In the genomic region with DNA sequence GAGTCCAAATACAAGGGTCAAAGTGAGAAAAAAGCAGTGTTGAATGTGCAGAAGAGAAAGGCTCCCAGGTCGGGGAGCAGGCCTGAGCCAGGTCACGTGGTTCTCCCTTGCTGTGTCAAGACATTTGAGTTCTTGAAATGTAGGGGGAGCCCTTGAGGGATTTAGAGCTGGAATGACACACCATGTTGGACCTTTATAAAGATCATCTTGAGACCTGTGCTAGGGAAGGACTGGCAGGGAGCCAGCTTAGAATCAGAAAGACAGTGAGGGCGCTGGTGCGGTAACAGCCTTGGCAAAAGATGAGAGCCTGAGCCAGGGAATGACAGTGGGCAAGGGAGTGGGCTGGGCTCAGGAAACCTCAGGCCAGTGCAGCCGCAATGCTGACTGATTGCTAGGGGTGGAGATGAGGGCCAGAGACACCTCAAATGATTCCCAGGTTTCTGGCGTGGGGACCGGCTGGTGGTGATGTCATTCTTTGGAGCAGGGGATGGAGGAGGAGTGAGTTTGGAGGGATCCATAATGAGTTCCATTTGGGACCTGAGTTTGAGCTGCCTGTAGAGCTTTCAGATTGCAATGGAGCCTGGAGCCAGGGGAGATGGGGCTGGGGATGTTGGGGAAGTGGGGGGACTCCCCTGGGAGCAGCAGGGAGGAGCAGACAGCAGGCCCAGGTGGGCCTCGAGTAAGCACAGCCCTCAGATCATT, we compare ENCODE assay signal across 11 cellular contexts.
A peak's percentile ranks its signal among the peaks of the same experiment; 100 is the strongest.
DNase-seq lines count a peak whose midpoint lies in the region; TF ChIP-seq lines count a peak whose summit lies in the region.
"Had no signal": no experiment of that assay in that cellular context is flagged by ENCODE, and none has a peak within 500 bp of the region (broad histone marks: within the 10 kb centered on the region; RNA-seq: fewer than 3 reads in every experiment).

No MANE protein-coding gene starts in this region.

- POLR2A ChIA-PET in HEK293 (lab: Yijun Ruan, JAX), result interaction anchor here (0.6 kb wide), 1 partner anchor 349 kb away, joined by 3 read pairs; no protein-coding TSS in a partner anchor

- peaks cover 19% of the 10 kb centered on the region for H3K4me1 ChIP-seq in BE2C
- H3K4me1 ChIP-seq in HEK293 (ENCODE audit: control insufficient read depth, insufficient read depth, low read length), result no peaks in the 10 kb centered on the region
- no peaks in the 10 kb centered on the region for H3K4me1 ChIP-seq in mammary epithelial cell (ENCODE audit: insufficient read depth, low read length)
- H3K4me1 ChIP-seq in MM.1S (ENCODE audit: low read length), result no peaks in the 10 kb centered on the region

- H3K36me3 Mint-ChIP-seq in mesothelial cell of epicardium, result no peaks in the 10 kb centered on the region

- no peaks in the 10 kb centered on the region for H3F3A ChIP-seq in MM.1S (ENCODE audit: insufficient read depth, low read length)

- H2AFZ ChIP-seq in mammary epithelial cell (ENCODE audit: low read depth, low read length) (no peak overlapping the region), MM.1S (ENCODE audit: low read length) (no peak overlapping the region)

- BruUV-seq in mammary epithelial cell (replicated peaks; lab: Mats Ljungman, UMichigan), result no TSS peak

- DNase-seq in BE2C, result peak; percentile 49
- DNase-seq in mammary epithelial cell, result peak; percentile 16
- DNase-seq in mesothelial cell of epicardium (ENCODE audit: low spot score in 2 of 2, unreplicated experiment in 2 of 2), result peak; percentile 9 to 31
- DNase-seq in MM.1S, result no peak
- no peak for DNase-seq in COLO829 (ENCODE audit: low spot score)
- DNase-seq in NCI-H345 (lab: John Stamatoyannopoulos, UW), result no peak
- DNase-seq in COR-L47 (lab: John Stamatoyannopoulos, UW), result no peak
- DNase-seq: Kasumi-1; stimulated activated CD4-positive, alpha-beta T cell treated with anti-CD3 and anti-CD28 coated beads, Interleukin-4, amount 100 ng/mL, for 4 hours had no signal

- H3K36me3 ChIP-seq in BE2C, result no peaks in the 10 kb centered on the region
- H3K36me3 ChIP-seq in HEK293 (ENCODE audit: control insufficient read depth in 2 of 2, insufficient read depth in 1 of 2, low read length in 2 of 2), result no peaks in the 10 kb centered on the region
- no peaks in the 10 kb centered on the region for H3K36me3 ChIP-seq in mammary epithelial cell (ENCODE audit: insufficient read depth, low read length)
- H3K36me3 ChIP-seq in MM.1S (replicated peaks; ENCODE audit: insufficient read depth, low read length), result no peaks in the 10 kb centered on the region

- no peaks in the 10 kb centered on the region for H3K9me3 Mint-ChIP-seq in mesothelial cell of epicardium
- H3K9me3 Mint-ChIP-seq: activated T-helper 1 cell treated with anti-CD3 and anti-CD28 coated beads, Interleukin-12 subunit alpha, Interleukin-12 subunit beta, Interleukin-2, Interleukin-4 antibody, amounts not matched to agents 30 ng/mL and 10 ng/mL and 1 ng/mL, durations not matched to agents 14 hours and 24 hours and 36 hours had no signal

- H3K9me2 ChIP-seq in MM.1S (replicated peaks; ENCODE audit: insufficient read depth, low read length), result no peaks in the 10 kb centered on the region

- dilution Hi-C loops in mammary epithelial cell (cut with HindIII; ENCODE audit: low sequenced_read_pairs), result no loop called here

- CTCF ChIA-PET in HEK293 (lab: Yijun Ruan, JAX), result interaction anchor here (1.1 to 1.8 kb wide), 4 partner anchors 16 to 316 kb away, joined by 3 to 6 read pairs (median 4); no protein-coding TSS in a partner anchor
- CTCF ChIA-PET in mammary epithelial cell (lab: Charles Lee; ENCODE audit: low non-redundant PET), result no interaction called here

- H3K9me3 ChIP-seq in BE2C (no peaks in the 10 kb centered on the region), HEK293 (ENCODE audit: control insufficient read depth, insufficient read depth, low read depth, low read length) (no peaks in the 10 kb centered on the region), mammary epithelial cell (replicated peaks; ENCODE audit: insufficient read depth, low read length) (no peaks in the 10 kb centered on the region), MM.1S (replicated peaks; ENCODE audit: insufficient read depth, low read length) (no peaks in the 10 kb centered on the region)

- no peak overlapping the region for H3K27ac ChIP-seq in HEK293 (ENCODE audit: extremely low read depth, low read depth, low read length)
- H3K27ac ChIP-seq in mammary epithelial cell (ENCODE audit: insufficient read depth, low read depth, low read length), result no peak overlapping the region
- no peak overlapping the region for H3K27ac ChIP-seq in MM.1S (ENCODE audit: low read length)

- 64% methylated on average over 7 of the region's 8 CpGs for WGBS in mammary epithelial cell (ENCODE audit: low coverage, missing lambda C conversion rate)

- H3K4me3 ChIP-seq in BE2C (ENCODE audit: low read depth, low read length) (no peak overlapping the region), HEK293 (ENCODE audit: low read depth, low read length) (no peak overlapping the region), mammary epithelial cell (replicated peaks in 1 of 3; ENCODE audit: insufficient read depth in 1 of 3, low read depth in 2 of 3, low read length in 3 of 3) (no peak overlapping the region), MM.1S (ENCODE audit: low read length) (no peak overlapping the region)

- H3K4me1 Mint-ChIP-seq in mesothelial cell of epicardium, result no peaks in the 10 kb centered on the region

- H4K20me1 ChIP-seq in mammary epithelial cell (ENCODE audit: insufficient read depth, low read length), result no peaks in the 10 kb centered on the region
- H4K20me1 ChIP-seq in MM.1S (ENCODE audit: insufficient read depth, low read length), result no peaks in the 10 kb centered on the region

- no peak overlapping the region for H3K27ac Mint-ChIP-seq in mesothelial cell of epicardium
- H3K27ac Mint-ChIP-seq: activated T-helper 1 cell treated with anti-CD3 and anti-CD28 coated beads, Interleukin-12 subunit alpha, Interleukin-12 subunit beta, Interleukin-2, Interleukin-4 antibody, amounts not matched to agents 30 ng/mL and 10 ng/mL and 1 ng/mL, durations not matched to agents 14 hours and 24 hours and 36 hours had no signal

- no peaks in the 10 kb centered on the region for H3K79me2 ChIP-seq in mammary epithelial cell (ENCODE audit: insufficient read depth, low read length)
- H3K79me2 ChIP-seq in MM.1S (ENCODE audit: low read length), result no peaks in the 10 kb centered on the region

- H3K4me2 ChIP-seq in mammary epithelial cell (ENCODE audit: insufficient read depth, low read depth, low read length) (no peak overlapping the region), MM.1S (ENCODE audit: low read depth, low read length) (no peak overlapping the region)

- peak; percentile 28; the same call in 1 of the 2 replicates for TF ChIP-seq CTCF in BE2C (IDR thresholded peaks at IDR 0.05; ENCODE audit: low read depth, low read length)
- no peak for TF ChIP-seq CTCF in HEK293 (tag by site-specific recombination; IDR thresholded peaks at IDR 0.05)
- TF ChIP-seq CTCF in mammary epithelial cell (conservative IDR thresholded peaks at IDR 0.05 in 1 of 2, IDR thresholded peaks at IDR 0.05 in 1 of 2; ENCODE audit: extremely low read depth in 1 of 2, insufficient read depth in 1 of 2, low read depth in 1 of 2, low read length in 2 of 2), result no peak
- peak; percentile 18 for TF ChIP-seq CTCF in mesothelial cell of epicardium (IDR thresholded peaks at IDR 0.05; ENCODE audit: unreplicated experiment)
- no peak for TF ChIP-seq CTCF in MM.1S (IDR thresholded peaks at IDR 0.05; ENCODE audit: low read length)

- intact Hi-C loops in mammary epithelial cell (cut with micrococcal nuclease), result no loop called here

- in situ Hi-C loops in mammary epithelial cell (cut with MboI; ENCODE audit: low sequenced_read_pairs in 2 of 2), result no loop called here

- H3K27me3 ChIP-seq in BE2C (no peaks in the 10 kb centered on the region), mammary epithelial cell (ENCODE audit: insufficient read depth, low read length) (no peaks in the 10 kb centered on the region), MM.1S (replicated peaks; ENCODE audit: insufficient read depth, low read length) (no peaks in the 10 kb centered on the region)

- no peak overlapping the region for H3K4me3 Mint-ChIP-seq in mesothelial cell of epicardium
- H3K4me3 Mint-ChIP-seq: activated T-helper 1 cell treated with anti-CD3 and anti-CD28 coated beads, Interleukin-12 subunit alpha, Interleukin-12 subunit beta, Interleukin-2, Interleukin-4 antibody, amounts not matched to agents 30 ng/mL and 10 ng/mL and 1 ng/mL, durations not matched to agents 14 hours and 24 hours and 36 hours had no signal

- H3K9ac ChIP-seq in mammary epithelial cell (ENCODE audit: insufficient read depth, low read length) (no peak overlapping the region), MM.1S (ENCODE audit: low read length) (no peak overlapping the region)

- H3K27me3 Mint-ChIP-seq in mesothelial cell of epicardium (ENCODE audit: low read depth), result peaks cover 10% of the 10 kb centered on the region

TF ChIP-seq in HEK293, 187 proteins besides CTCF, POLR2A, EP300 and RAD21:
- TF ChIP-seq ZNF76 (tag by site-specific recombination; IDR thresholded peaks at IDR 0.05; ENCODE audit: borderline replicate concordance, low read depth), result no peak
- TF ChIP-seq, protein P1, sequence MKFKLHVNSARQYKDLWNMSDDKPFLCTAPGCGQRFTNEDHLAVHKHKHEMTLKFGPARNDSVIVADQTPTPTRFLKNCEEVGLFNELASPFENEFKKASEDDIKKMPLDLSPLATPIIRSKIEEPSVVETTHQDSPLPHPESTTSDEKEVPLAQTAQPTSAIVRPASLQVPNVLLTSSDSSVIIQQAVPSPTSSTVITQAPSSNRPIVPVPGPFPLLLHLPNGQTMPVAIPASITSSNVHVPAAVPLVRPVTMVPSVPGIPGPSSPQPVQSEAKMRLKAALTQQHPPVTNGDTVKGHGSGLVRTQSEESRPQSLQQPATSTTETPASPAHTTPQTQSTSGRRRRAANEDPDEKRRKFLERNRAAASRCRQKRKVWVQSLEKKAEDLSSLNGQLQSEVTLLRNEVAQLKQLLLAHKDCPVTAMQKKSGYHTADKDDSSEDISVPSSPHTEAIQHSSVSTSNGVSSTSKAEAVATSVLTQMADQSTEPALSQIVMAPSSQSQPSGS (tag by site-specific recombination; IDR thresholded peaks at IDR 0.05; ENCODE audit: low read depth), result 0 out of 2 replicates have a peak, but pooled peaks have one; percentile 10

Comparison
In these comparisons a context has a peak if more than half of its experiments do, and no peak if none do; other contexts are left out.
1. DNase-seq: peak in BE2C (single experiment), mammary epithelial cell (single experiment) and mesothelial cell of epicardium (2 of 2); none in MM.1S (single experiment), COLO829 (single experiment), NCI-H345 (single experiment) and COR-L47 (single experiment).
2. CTCF ChIP-seq: peak in BE2C (single experiment) and mesothelial cell of epicardium (single experiment); none in HEK293 (single experiment), mammary epithelial cell (0 of 2) and MM.1S (single experiment).